In genomic region chr10:70299876-70300275, GRCh38 we compare ENCODE assay signal across 22 cellular contexts. TPM values are rescaled to one million over a fixed set of nuclear protein-coding genes. Genes with fewer than 3 reads are reported as not detected.
DNase-seq lines count a peak whose midpoint lies in the region; FAIRE-seq and TF ChIP-seq lines count a peak whose summit lies in the region.
"Had no signal": no experiment of that assay in that cellular context is flagged by ENCODE, and none has a peak within 500 bp of the region (broad histone marks: within the 10 kb centered on the region; RNA-seq: fewer than 3 reads in every experiment).

No MANE protein-coding gene starts in this region.

- H3K9ac ChIP-seq in Karpas-422 (ENCODE audit: low read length) = no peak overlapping the region
- H3K9ac ChIP-seq in endothelial cell of umbilical vein (replicated peaks; ENCODE audit: extremely low read depth, insufficient read depth, low read length) = no peak overlapping the region
- H3K9ac ChIP-seq: BLaER1 had no signal

- H3K4me2 ChIP-seq in Karpas-422 (ENCODE audit: low read depth, low read length, poor library complexity, severe bottlenecking) = no peak overlapping the region
- no peak overlapping the region for H3K4me2 ChIP-seq in endothelial cell of umbilical vein (ENCODE audit: insufficient read depth, low read length)
- H3K4me2 ChIP-seq: BLaER1 had no signal

- 0 out of 2 replicates have a peak overlapping the region, but pooled peaks have one; percentile 7 for H3K27ac ChIP-seq in Karpas-422 (ENCODE audit: low read length)
- no peak overlapping the region for H3K27ac ChIP-seq in endothelial cell of umbilical vein (ENCODE audit: insufficient read depth, low read depth, low read length)
- H3K27ac ChIP-seq: BLaER1, C4-2B had no signal

- dilution Hi-C loops in endothelial cell of umbilical vein (cut with MboI; ENCODE audit: extremely low pct_ligation_motif_present, low sequenced_read_pairs) = no loop called here

- CTCF ChIA-PET in endothelial cell of umbilical vein (lab: Charles Lee) = no interaction called here

- DNase-seq in Karpas-422 (no peak), endothelial cell of umbilical vein (ENCODE audit: low read depth, low spot score) (no peak), posterior vena cava (ENCODE audit: low spot score) (peak; percentile 50), OCI-M2 (lab: John Stamatoyannopoulos, UW; ENCODE audit: unreplicated experiment) (no peak), H4 (ENCODE audit: low spot score) (no peak)
- no peak for DNase-seq in stimulated activated CD4-positive, alpha-beta T cell treated with anti-CD3 and anti-CD28 coated beads, Interleukin-2, amount 100 ng/mL, for 24 hours
- DNase-seq: 8988T; ACHN; BE2C; Caco-2; Calu3; CD4-positive, alpha-beta T cell; CD8-positive, alpha-beta T cell; DMS79 treated with DMSO at 0.1 percent for 48 hours; GF-D8 had no signal

- no peaks in the 10 kb centered on the region for H3K9me2 ChIP-seq in Karpas-422 (replicated peaks; ENCODE audit: insufficient read depth, low read length)

- no peaks in the 10 kb centered on the region for H3K9me3 ChIP-seq in Karpas-422 (ENCODE audit: low read length)
- H3K9me3 ChIP-seq in endothelial cell of umbilical vein (replicated peaks; ENCODE audit: control insufficient read depth, insufficient read depth, low read length) = no peaks in the 10 kb centered on the region
- H3K9me3 ChIP-seq: BE2C, BLaER1, Caco-2 had no signal

- H3K4me1 ChIP-seq in Karpas-422 (ENCODE audit: low read length) (peaks cover 53% of the 10 kb centered on the region), endothelial cell of umbilical vein (ENCODE audit: control insufficient read depth, extremely low read depth, insufficient read depth, low read length) (peaks cover 9% of the 10 kb centered on the region)
- H3K4me1 ChIP-seq: BE2C, Caco-2 had no signal

- no peak for TF ChIP-seq POLR2A in endothelial cell of umbilical vein (IDR thresholded peaks at IDR 0.05; ENCODE audit: low read depth, low read length)

- no peaks in the 10 kb centered on the region for H3K9me1 ChIP-seq in endothelial cell of umbilical vein (replicated peaks; ENCODE audit: control insufficient read depth, extremely low read depth, insufficient read depth, low read length)

- H3K79me2 ChIP-seq in Karpas-422 (ENCODE audit: low read length) (no peaks in the 10 kb centered on the region), endothelial cell of umbilical vein (ENCODE audit: control insufficient read depth, insufficient read depth, low read length) (no peaks in the 10 kb centered on the region)

- POLR2A ChIA-PET in endothelial cell of umbilical vein (lab: Charles Lee) = no interaction called here

- no peak for TF ChIP-seq CTCF in endothelial cell of umbilical vein (IDR thresholded peaks at IDR 0.05; ENCODE audit: extremely low read depth in 1 of 2, insufficient read depth in 1 of 2, low read depth in 1 of 2, low read length in 2 of 2)

- H3K36me3 ChIP-seq in Karpas-422 (ENCODE audit: insufficient read depth, low read length) (no peaks in the 10 kb centered on the region), endothelial cell of umbilical vein (ENCODE audit: control insufficient read depth in 2 of 2, extremely low read depth in 1 of 2, insufficient read depth in 2 of 2, low read length in 2 of 2) (no peaks in the 10 kb centered on the region)

- no peak for FAIRE-seq in endothelial cell of umbilical vein (lab: Jason Lieb, UNC)
- FAIRE-seq: A204.1, D721Med, G401.6, GM12891, GM19239 had no signal

- intact Hi-C loops in endothelial cell of umbilical vein (cut with micrococcal nuclease) (loop anchor here (5.0 kb wide), 1 partner anchor 32 kb away; no protein-coding TSS in a partner anchor), posterior vena cava (cut with DNase I) (no loop called here)

- no peaks in the 10 kb centered on the region for H3K27me3 ChIP-seq in Karpas-422 (ENCODE audit: low read length)
- H3K27me3 ChIP-seq in endothelial cell of umbilical vein (ENCODE audit: control insufficient read depth in 2 of 2, insufficient read depth in 2 of 2, low read length in 2 of 2) = no peaks in the 10 kb centered on the region
- H3K27me3 ChIP-seq: BE2C, BLaER1 had no signal

- no peak overlapping the region for H3K4me3 ChIP-seq in Karpas-422 (ENCODE audit: low read length)
- no peak overlapping the region for H3K4me3 ChIP-seq in endothelial cell of umbilical vein (replicated peaks in 1 of 3; ENCODE audit: insufficient read depth in 1 of 3, low read depth in 1 of 3, low read length in 3 of 3)
- H3K4me3 ChIP-seq: BLaER1 had no signal

- TSS peak; percentile 3 for BruUV-seq in endothelial cell of umbilical vein (replicated peaks; lab: Mats Ljungman, UMichigan)

- no peaks in the 10 kb centered on the region for H4K20me1 ChIP-seq in Karpas-422 (ENCODE audit: insufficient read depth, low read depth, low read length)
- no peaks in the 10 kb centered on the region for H4K20me1 ChIP-seq in endothelial cell of umbilical vein (replicated peaks; ENCODE audit: control insufficient read depth, extremely low read depth, insufficient read depth, low read length)
- H4K20me1 ChIP-seq: BLaER1 had no signal

- H2AFZ ChIP-seq in Karpas-422 (ENCODE audit: low read length) (no peak overlapping the region), endothelial cell of umbilical vein (ENCODE audit: low read depth, low read length) (no peak overlapping the region)

TF ChIP-seq in endothelial cell of umbilical vein, 7 proteins besides CTCF, POLR2A, EP300 and RAD21:
- no peak for TF ChIP-seq POLR2AphosphoS5 (IDR thresholded peaks at IDR 0.05; ENCODE audit: insufficient read depth, low read depth, low read length)
- TF ChIP-seq EZH2 (IDR thresholded peaks at IDR 0.05; ENCODE audit: borderline replicate concordance, low read depth, low read length, severe bottlenecking) = no peak
- no peak for TF ChIP-seq MAX (IDR thresholded peaks at IDR 0.05; ENCODE audit: insufficient read depth, insufficient read length)
- no peak for TF ChIP-seq MYC (IDR thresholded peaks at IDR 0.05; ENCODE audit: low read depth, low read length)
- no peak for TF ChIP-seq GATA2 (IDR thresholded peaks at IDR 0.05; ENCODE audit: insufficient read depth, insufficient read length, low read depth, low read length)
- no peak for TF ChIP-seq FOS (IDR thresholded peaks at IDR 0.05; ENCODE audit: borderline replicate concordance, insufficient read depth, low read length)
- no peak for TF ChIP-seq JUN (IDR thresholded peaks at IDR 0.05; ENCODE audit: borderline replicate concordance, insufficient read depth, insufficient read length, low read depth)

RNA-seq across cellular contexts. Expression of gene NPFFR1, which starts 16.1 kb away (rescaled TPM):
- not detected in 2 replicates for total RNA-seq in Karpas-422 (2014; rRNA removed; shearing (Covaris generic); ENCODE audit: low replicate concordance)
- total RNA-seq in endothelial cell of umbilical vein (not detected in 2 replicates), posterior vena cava (not detected)
- not detected in 2 replicates for polyA plus RNA-seq in endothelial cell of umbilical vein
- polyA plus RNA-seq in endothelial cell of umbilical vein (2011; cell fraction: cytosol; rRNA removed) = not detected in 2 replicates
- not detected in 2 replicates for polyA plus RNA-seq in endothelial cell of umbilical vein (2011; cell fraction: nucleus; rRNA removed)
- polyA plus RNA-seq in endothelial cell of umbilical vein (2012) = not detected in 2 replicates
- not detected in 2 replicates for polyA minus RNA-seq in endothelial cell of umbilical vein
- not detected for polyA minus RNA-seq in endothelial cell of umbilical vein (2011; cell fraction: cytosol; rRNA and poly(A)+ RNA removed)
- polyA minus RNA-seq in endothelial cell of umbilical vein (2011; cell fraction: nucleus; rRNA and poly(A)+ RNA removed) = not detected in 2 replicates
- not detected in 2 replicates for total RNA-seq in H4 (2014; rRNA removed; shearing (Covaris generic))
- total RNA-seq: Caco-2; CD8-positive, alpha-beta T cell had no signal
